ENCODE assay signal across 1 cellular context in genomic region chr4:30870513-30870912, GRCh38.
TF ChIP-seq lines count a peak whose summit lies in the region.

No MANE protein-coding gene starts in this region.

TF ChIP-seq in HCT116, 20 proteins besides CTCF, POLR2A, EP300 and RAD21 (continued from another document):
- no peak for TF ChIP-seq REST (IDR thresholded peaks at IDR 0.05; ENCODE audit: low read depth)
- TF ChIP-seq JUND (IDR thresholded peaks at IDR 0.05): peak; percentile 63
- no peak for TF ChIP-seq EGR1 (IDR thresholded peaks at IDR 0.05; ENCODE audit: low read depth)
- peak; percentile 76 for TF ChIP-seq YY1 (IDR thresholded peaks at IDR 0.05; ENCODE audit: extremely low read depth, insufficient replicate concordance, low read depth, low read length)
- TF ChIP-seq ZFX (IDR thresholded peaks at IDR 0.05): no peak
- no peak for TF ChIP-seq SRF (IDR thresholded peaks at IDR 0.05; ENCODE audit: low read depth)
- peak; percentile 74 for TF ChIP-seq SP1 (IDR thresholded peaks at IDR 0.05; ENCODE audit: low read depth)
- peak; percentile 34 for TF ChIP-seq TCF7L2 (IDR thresholded peaks at IDR 0.05; ENCODE audit: borderline replicate concordance, extremely low read depth, insufficient read depth, insufficient read length)
- TF ChIP-seq SIN3A (IDR thresholded peaks at IDR 0.05; ENCODE audit: low read depth): no peak
- TF ChIP-seq ZNF274 (IDR thresholded peaks at IDR 0.05; ENCODE audit: low read depth, low read length): no peak
- TF ChIP-seq EZH2phosphoT487 (IDR thresholded peaks at IDR 0.05; ENCODE audit: borderline replicate concordance): no peak
- peak; percentile 64 for TF ChIP-seq MAX (IDR thresholded peaks at IDR 0.05)
- TF ChIP-seq CEBPB (IDR thresholded peaks at IDR 0.05; ENCODE audit: low read depth): peak; percentile 49; the same call in 1 of the 2 replicates
